In the genomic region with DNA sequence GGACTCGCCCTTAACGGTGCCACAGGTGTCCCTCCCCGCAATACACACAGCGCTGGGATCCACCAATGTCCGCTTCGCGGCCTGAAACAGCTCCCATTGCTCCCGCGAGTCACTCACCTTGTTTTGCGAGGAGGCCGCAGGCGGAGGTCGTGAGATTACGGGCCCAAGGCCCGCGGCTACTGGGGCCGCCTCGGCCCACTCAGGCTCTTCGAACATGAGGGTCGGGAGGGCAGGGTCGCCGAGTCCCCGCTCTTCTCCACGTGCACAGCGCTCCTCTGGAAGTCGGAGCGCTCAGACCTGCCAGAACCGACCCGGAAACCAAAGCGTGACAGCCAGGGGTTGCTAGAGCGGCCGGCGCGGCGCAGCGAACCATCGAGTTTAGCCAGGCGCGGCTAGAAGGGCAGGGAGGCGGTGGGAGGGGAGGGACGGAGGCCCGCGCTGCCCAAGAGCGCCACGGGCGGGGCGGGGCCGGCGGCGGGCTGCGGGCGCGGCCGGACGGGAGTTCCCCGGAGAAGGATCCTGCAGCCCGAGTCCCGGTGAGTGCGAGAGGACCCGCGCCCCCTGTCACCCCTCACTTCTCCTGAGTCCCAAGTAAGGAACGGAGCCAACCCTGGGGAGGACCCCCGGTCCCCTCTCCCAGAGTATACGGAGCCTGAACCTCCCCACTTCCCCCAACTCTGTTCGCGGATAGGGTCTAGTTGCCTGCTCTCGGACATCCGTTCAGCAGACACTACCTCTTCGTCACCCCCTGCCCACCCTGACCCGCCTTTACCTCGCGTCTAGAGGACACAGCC, we compare ENCODE assay signal across 8 cellular contexts. TPM values are rescaled to one million over a fixed set of nuclear protein-coding genes. Genes with fewer than 3 reads are reported as not detected.
A peak's percentile ranks its signal among the peaks of the same experiment; 100 is the strongest.
DNase-seq lines count a peak whose midpoint lies in the region; ATAC-seq and TF ChIP-seq lines count a peak whose summit lies in the region.

Gene ILK, plus strand, starts transcription at position 488 of the 794 bp plus-strand sequence. CDS start 498 bp downstream, outside the sequence.
Gene RRP8, minus strand, starts transcription at position 330 of the 794 bp plus-strand sequence. Its CDS starts 114 bp downstream, at position 216.

- peaks cover 34% of the 10 kb centered on the region for H4K20me1 ChIP-seq in DND-41 (ENCODE audit: insufficient read depth, low read length)
- no peaks in the 10 kb centered on the region for H4K20me1 ChIP-seq in fibroblast of lung (ENCODE audit: control insufficient read depth, extremely low read depth, insufficient read depth, low read length)

- TF ChIP-seq CTCF in DND-41 (IDR thresholded peaks at IDR 0.05; ENCODE audit: borderline replicate concordance, extremely low read depth, low read length, poor library complexity, severe bottlenecking) (peak; percentile 18), fibroblast of lung (conservative IDR thresholded peaks at IDR 0.05 in 1 of 2, IDR thresholded peaks at IDR 0.05 in 1 of 2; ENCODE audit: low read depth in 1 of 2, low read length in 2 of 2) (peak; percentile 12 to 30)

- peaks cover 34% of the 10 kb centered on the region for H3K36me3 Mint-ChIP-seq in activated T-helper 1 cell treated with anti-CD3 and anti-CD28 coated beads, Interleukin-12 subunit alpha, Interleukin-12 subunit beta, Interleukin-2, Interleukin-4 antibody, amounts not matched to agents 30 ng/mL and 10 ng/mL and 1 ng/mL, durations not matched to agents 14 hours and 24 hours and 36 hours (ENCODE audit: low read depth)
- H3K36me3 Mint-ChIP-seq in naive thymus-derived CD8-positive, alpha-beta T cell: peaks cover 0 to 37% (median 3%) of the 10 kb centered on the region in 3 donors
- peaks cover 18 to 38% of the 10 kb centered on the region in 2 donors for H3K36me3 Mint-ChIP-seq in stimulated activated naive B cell treated with anti-CD40 and anti-IgM and Interleukin-4, amounts not matched to agents 10 μg/mL and 1 μg/mL and 100 μg/mL, for 72 hours

- peaks cover 58% of the 10 kb centered on the region for H3K4me1 ChIP-seq in DND-41 (ENCODE audit: insufficient read depth, low read length)
- peaks cover 20% of the 10 kb centered on the region for H3K4me1 ChIP-seq in fibroblast of lung (ENCODE audit: control insufficient read depth, extremely low read depth, insufficient read depth, low read length)

- H3K27ac ChIP-seq in DND-41 (ENCODE audit: low read length): peak within 1 kb of the TSS; percentile 69
- peak within 1 kb of the TSS; percentile 70 for H3K27ac ChIP-seq in KOPT-K1 (ENCODE audit: low read depth, low read length, poor library complexity, severe bottlenecking)
- peak within 1 kb of the TSS; percentile 92 for H3K27ac ChIP-seq in fibroblast of lung (ENCODE audit: insufficient read depth, low read length)

- no peaks in the 10 kb centered on the region for H3K9me3 Mint-ChIP-seq in activated T-helper 1 cell treated with anti-CD3 and anti-CD28 coated beads, Interleukin-12 subunit alpha, Interleukin-12 subunit beta, Interleukin-2, Interleukin-4 antibody, amounts not matched to agents 30 ng/mL and 10 ng/mL and 1 ng/mL, durations not matched to agents 14 hours and 24 hours and 36 hours
- no peaks in the 10 kb centered on the region for H3K9me3 Mint-ChIP-seq in naive thymus-derived CD8-positive, alpha-beta T cell
- H3K9me3 Mint-ChIP-seq in stimulated activated naive B cell treated with anti-CD40 and anti-IgM and Interleukin-4, amounts not matched to agents 10 μg/mL and 1 μg/mL and 100 μg/mL, for 72 hours: no peaks in the 10 kb centered on the region

- H3K4me2 ChIP-seq in DND-41 (ENCODE audit: insufficient read depth, low read length) (peak within 1 kb of the TSS; percentile 76), fibroblast of lung (ENCODE audit: extremely low read depth, insufficient read depth, low read length) (peak within 1 kb of the TSS; percentile 98)

- peaks cover 49% of the 10 kb centered on the region for H3K36me3 ChIP-seq in DND-41 (ENCODE audit: insufficient read depth, low read length)
- peaks cover 51% of the 10 kb centered on the region for H3K36me3 ChIP-seq in KOPT-K1 (ENCODE audit: insufficient read depth, low read length)
- H3K36me3 ChIP-seq in fibroblast of lung (ENCODE audit: control insufficient read depth, insufficient read depth, low read length): peaks cover 21% of the 10 kb centered on the region

- no peak within 1 kb of the TSS for H3K4me3 Mint-ChIP-seq in activated T-helper 1 cell treated with anti-CD3 and anti-CD28 coated beads, Interleukin-12 subunit alpha, Interleukin-12 subunit beta, Interleukin-2, Interleukin-4 antibody, amounts not matched to agents 30 ng/mL and 10 ng/mL and 1 ng/mL, durations not matched to agents 14 hours and 24 hours and 36 hours
- no peak within 1 kb of the TSS for H3K4me3 Mint-ChIP-seq in naive thymus-derived CD8-positive, alpha-beta T cell
- H3K4me3 Mint-ChIP-seq in stimulated activated naive B cell treated with anti-CD40 and anti-IgM and Interleukin-4, amounts not matched to agents 10 μg/mL and 1 μg/mL and 100 μg/mL, for 72 hours: no peak within 1 kb of the TSS

- H3K9me3 ChIP-seq in DND-41 (ENCODE audit: insufficient read depth, low read length, severe bottlenecking): no peaks in the 10 kb centered on the region
- no peaks in the 10 kb centered on the region for H3K9me3 ChIP-seq in KOPT-K1 (ENCODE audit: insufficient read depth, low read length, poor library complexity, severe bottlenecking)
- no peaks in the 10 kb centered on the region for H3K9me3 ChIP-seq in fibroblast of lung (ENCODE audit: control insufficient read depth, insufficient read depth, low read depth, low read length)

- H3K9ac ChIP-seq in DND-41 (ENCODE audit: low read depth, low read length): peak within 1 kb of the TSS; percentile 73
- peak within 1 kb of the TSS; percentile 79 for H3K9ac ChIP-seq in fibroblast of lung (ENCODE audit: insufficient read depth, low read length)

- no peaks in the 10 kb centered on the region for H3K27me3 Mint-ChIP-seq in activated T-helper 1 cell treated with anti-CD3 and anti-CD28 coated beads, Interleukin-12 subunit alpha, Interleukin-12 subunit beta, Interleukin-2, Interleukin-4 antibody, amounts not matched to agents 30 ng/mL and 10 ng/mL and 1 ng/mL, durations not matched to agents 14 hours and 24 hours and 36 hours (ENCODE audit: insufficient read depth)
- no peaks in the 10 kb centered on the region for H3K27me3 Mint-ChIP-seq in naive thymus-derived CD8-positive, alpha-beta T cell
- no peaks in the 10 kb centered on the region for H3K27me3 Mint-ChIP-seq in stimulated activated naive B cell treated with anti-CD40 and anti-IgM and Interleukin-4, amounts not matched to agents 10 μg/mL and 1 μg/mL and 100 μg/mL, for 72 hours

- H3K4me3 ChIP-seq in DND-41 (ENCODE audit: low read depth in 1 of 2, low read length in 2 of 2): peak within 1 kb of the TSS; percentile 57 to 77
- peak within 1 kb of the TSS; percentile 84 to 98 (median 94) for H3K4me3 ChIP-seq in fibroblast of lung (replicated peaks in 1 of 4; ENCODE audit: control extremely low read depth in 1 of 4, insufficient read depth in 1 of 4, low read depth in 3 of 4, low read length in 4 of 4)

- intact Hi-C loops in activated T-helper 1 cell treated with anti-CD3 and anti-CD28 coated beads, Interleukin-12 subunit alpha, Interleukin-12 subunit beta, Interleukin-2, Interleukin-4 antibody, amounts not matched to agents 30 ng/mL and 10 ng/mL and 1 ng/mL, durations not matched to agents 14 hours and 24 hours and 36 hours (cut with micrococcal nuclease): loop anchor here (1.0 to 10.0 kb wide), 10 partner anchors 9 to 1381 kb away; partner anchors contain the start of genes ARFIP2, EIF3F, MRPL17 and PPFIBP2

- peaks cover 86% of the 10 kb centered on the region for H3K79me2 ChIP-seq in DND-41 (ENCODE audit: insufficient read depth, low read length)
- peaks cover 75% of the 10 kb centered on the region for H3K79me2 ChIP-seq in fibroblast of lung (ENCODE audit: control insufficient read depth, insufficient read depth, low read length)

- POLR2A ChIA-PET in naive thymus-derived CD8-positive, alpha-beta T cell (lab: Charles Lee): interaction anchor here (0.5 to 6.8 kb wide), 18 partner anchors 9 to 368 kb away, joined by 3 to 108 read pairs (median 6); partner anchors contain the start of genes ARFIP2, MRPL17, TAF10 and TIMM10B

- H3K4me1 Mint-ChIP-seq in activated T-helper 1 cell treated with anti-CD3 and anti-CD28 coated beads, Interleukin-12 subunit alpha, Interleukin-12 subunit beta, Interleukin-2, Interleukin-4 antibody, amounts not matched to agents 30 ng/mL and 10 ng/mL and 1 ng/mL, durations not matched to agents 14 hours and 24 hours and 36 hours (ENCODE audit: low read depth): peaks cover 26% of the 10 kb centered on the region
- peaks cover 16 to 33% (median 29%) of the 10 kb centered on the region in 4 donors for H3K4me1 Mint-ChIP-seq in naive thymus-derived CD8-positive, alpha-beta T cell
- H3K4me1 Mint-ChIP-seq in stimulated activated naive B cell treated with anti-CD40 and anti-IgM and Interleukin-4, amounts not matched to agents 10 μg/mL and 1 μg/mL and 100 μg/mL, for 72 hours: peaks cover 10 to 33% of the 10 kb centered on the region in 2 donors

- DNase-seq in DND-41 (peak; percentile 88), RPMI7951 (ENCODE audit: low read depth) (peak; percentile 88), fibroblast of lung (ENCODE audit: low read depth in 2 of 2) (peak; percentile 87)
- peak; percentile 84 for DNase-seq in activated T-helper 1 cell treated with anti-CD3 and anti-CD28 coated beads, Interleukin-12 subunit alpha, Interleukin-12 subunit beta, Interleukin-2, Interleukin-4 antibody, amounts not matched to agents 30 ng/mL and 10 ng/mL and 1 ng/mL, durations not matched to agents 14 hours and 24 hours and 36 hours (ENCODE audit: low spot score)
- peak; percentile 68 to 92 (median 80) for DNase-seq in naive thymus-derived CD8-positive, alpha-beta T cell
- peak; percentile 82 for DNase-seq in stimulated activated naive B cell treated with anti-CD40 and anti-IgM and Interleukin-4, amounts not matched to agents 10 μg/mL and 1 μg/mL and 100 μg/mL, for 72 hours

- H3K27ac Mint-ChIP-seq in activated T-helper 1 cell treated with anti-CD3 and anti-CD28 coated beads, Interleukin-12 subunit alpha, Interleukin-12 subunit beta, Interleukin-2, Interleukin-4 antibody, amounts not matched to agents 30 ng/mL and 10 ng/mL and 1 ng/mL, durations not matched to agents 14 hours and 24 hours and 36 hours: no peak within 1 kb of the TSS
- H3K27ac Mint-ChIP-seq in naive thymus-derived CD8-positive, alpha-beta T cell: no peak within 1 kb of the TSS
- no peak within 1 kb of the TSS for H3K27ac Mint-ChIP-seq in stimulated activated naive B cell treated with anti-CD40 and anti-IgM and Interleukin-4, amounts not matched to agents 10 μg/mL and 1 μg/mL and 100 μg/mL, for 72 hours

- ATAC-seq in DND-41 (ENCODE audit: insufficient read depth, low read depth) (peak; percentile 90), GM21786 (IDR thresholded peaks at IDR 0.05; ENCODE audit: unreplicated experiment) (peak; percentile 58)
- ATAC-seq in naive thymus-derived CD8-positive, alpha-beta T cell: peak; percentile 80 to 85
- peak; percentile 79 to 85 for ATAC-seq in stimulated activated naive B cell treated with anti-CD40 and anti-IgM and Interleukin-4, amounts not matched to agents 10 μg/mL and 1 μg/mL and 100 μg/mL, for 72 hours (replicated peaks)

- H3K27me3 ChIP-seq in DND-41 (ENCODE audit: insufficient read depth, low read length, poor library complexity) (no peaks in the 10 kb centered on the region), fibroblast of lung (ENCODE audit: control insufficient read depth, insufficient read depth, low read length) (no peaks in the 10 kb centered on the region)

- H2AFZ ChIP-seq in DND-41 (ENCODE audit: low read depth, low read length) (peak within 1 kb of the TSS; percentile 83), fibroblast of lung (ENCODE audit: low read length) (peak within 1 kb of the TSS; percentile 87)

RNA-seq across cellular contexts. Expression of gene ILK, which starts in this region (rescaled TPM):
- 226 and 231 TPM in 2 replicates for total RNA-seq in RPMI7951 (2014; rRNA removed; shearing (Covaris generic))
- total RNA-seq in activated T-helper 1 cell treated with anti-CD3 and anti-CD28 coated beads, Interleukin-12 subunit alpha, Interleukin-12 subunit beta, Interleukin-2, Interleukin-4 antibody, amounts not matched to agents 30 ng/mL and 10 ng/mL and 1 ng/mL, durations not matched to agents 14 hours and 24 hours and 36 hours: 90.1 and 97.5 TPM in 2 replicates
- 136 and 176 TPM in 2 replicates for total RNA-seq in fibroblast of lung
- polyA plus RNA-seq in fibroblast of lung: 420 and 461 TPM in 2 replicates
- 336 and 355 TPM in 2 replicates for polyA plus RNA-seq in fibroblast of lung (2012)
- polyA minus RNA-seq in fibroblast of lung (ENCODE audit: low replicate concordance): 406 and 477 TPM in 2 replicates
- 10 to 100 TPM; 88.5 to 93.5 TPM for total RNA-seq in naive thymus-derived CD8-positive, alpha-beta T cell
- polyA plus RNA-seq in naive thymus-derived CD8-positive, alpha-beta T cell: 10 to 100 TPM; 63.7 to 72.5 (median 68.5) TPM

RNA-seq across cellular contexts. Expression of gene RRP8, which starts in this region (rescaled TPM):
- 14.0 and 20.7 TPM in 2 replicates for total RNA-seq in RPMI7951 (2014; rRNA removed; shearing (Covaris generic))
- 38.8 and 40.5 TPM in 2 replicates for total RNA-seq in activated T-helper 1 cell treated with anti-CD3 and anti-CD28 coated beads, Interleukin-12 subunit alpha, Interleukin-12 subunit beta, Interleukin-2, Interleukin-4 antibody, amounts not matched to agents 30 ng/mL and 10 ng/mL and 1 ng/mL, durations not matched to agents 14 hours and 24 hours and 36 hours
- 9.2 and 12.1 TPM in 2 replicates for total RNA-seq in fibroblast of lung
- polyA plus RNA-seq in fibroblast of lung: 12.6 and 13.2 TPM in 2 replicates
- 10.3 and 15.2 TPM in 2 replicates for polyA plus RNA-seq in fibroblast of lung (2012)
- polyA minus RNA-seq in fibroblast of lung (ENCODE audit: low replicate concordance): 5.9 and 12.7 TPM in 2 replicates
- total RNA-seq in naive thymus-derived CD8-positive, alpha-beta T cell: 10 to 100 TPM; 35.3 to 35.7 TPM
- polyA plus RNA-seq in naive thymus-derived CD8-positive, alpha-beta T cell: 10 to 100 TPM; 17.8 to 25.9 (median 20.9) TPM

Comparison
In these comparisons a context has a peak if more than half of its experiments do, and no peak if none do; other contexts are left out.
1. Peak in every context shown above with its lines: DNase-seq, ATAC-seq, H3K4me3 ChIP-seq and H3K27ac ChIP-seq.